15 cellular contexts compared by ENCODE assay signal in genomic region chr17:16417399-16417798, GRCh38. TPM values are rescaled to one million over a fixed set of nuclear protein-coding genes. Genes with fewer than 3 reads are reported as not detected.
DNase-seq lines count a peak whose midpoint lies in the region; ATAC-seq, FAIRE-seq and TF ChIP-seq lines count a peak whose summit lies in the region.
"Had no signal": no experiment of that assay in that cellular context is flagged by ENCODE, and none has a peak within 500 bp of the region (broad histone marks: within the 10 kb centered on the region; RNA-seq: fewer than 3 reads in every experiment).

No MANE protein-coding gene starts in this region.

- H3K9me3 ChIP-seq in astrocyte (ENCODE audit: insufficient read depth, low read depth, low read length) (no peaks in the 10 kb centered on the region), psoas muscle (no peaks in the 10 kb centered on the region)

- H3K36me3 Mint-ChIP-seq in CD14-positive monocyte (peaks cover 50 to 53% of the 10 kb centered on the region in 2 donors), astrocyte (ENCODE audit: low read depth, unreplicated experiment) (no peaks in the 10 kb centered on the region)

- no peak for FAIRE-seq in astrocyte (lab: Jason Lieb, UNC)
- FAIRE-seq: TTC549 had no signal

- H3K4me1 Mint-ChIP-seq in CD14-positive monocyte (peaks cover 44% of the 10 kb centered on the region), astrocyte (ENCODE audit: low read depth, unreplicated experiment) (peaks cover 31% of the 10 kb centered on the region)

- no peak for DNase-seq in CD14-positive monocyte (ENCODE audit: low spot score)
- no peak for DNase-seq in GM12865 (ENCODE audit: low read depth)
- DNase-seq in astrocyte (ENCODE audit: low read depth) = no peak
- DNase-seq in psoas muscle = peak in 1 of 2 donors; percentile 25
- DNase-seq in stimulated activated CD8-positive, alpha-beta memory T cell treated with anti-CD3 and anti-CD28 coated beads, Interleukin-4, amount 100 ng/mL, for 48 hours = no peak
- no peak for DNase-seq in stimulated activated CD4-positive, alpha-beta T cell treated with anti-CD3 and anti-CD28 coated beads, Interleukin-4, amount 100 ng/mL, for 1 hour
- DNase-seq: COR-L47; NCI-H1436 treated with DMSO at 0.1 percent for 48 hours; NCI-H524 treated with DMSO at 0.1 percent for 48 hours; stimulated activated CD4-positive, alpha-beta T cell treated with anti-CD3 and anti-CD28 coated beads, Interleukin-1b, Interleukin-23, amount 100 ng/mL, for 48 hours; stimulated activated naive CD4-positive, alpha-beta T cell had no signal

- H3K27ac ChIP-seq in astrocyte (ENCODE audit: low read depth, low read length) (peak overlapping the region; percentile 92), psoas muscle (peak overlapping the region; percentile 7)
- H3K27ac ChIP-seq: cardiac muscle cell had no signal

- H3K79me2 ChIP-seq in astrocyte (ENCODE audit: insufficient read depth, low read length) = peaks cover 19% of the 10 kb centered on the region

- peak overlapping the region; percentile 99 to 100 (median 99) for H3K27ac Mint-ChIP-seq in CD14-positive monocyte
- no peak overlapping the region for H3K27ac Mint-ChIP-seq in astrocyte (ENCODE audit: unreplicated experiment)
- H3K27ac Mint-ChIP-seq: progenitor cell of endocrine pancreas had no signal

- peak overlapping the region; percentile 88 for H3K4me2 ChIP-seq in astrocyte (ENCODE audit: low read length)

- intact Hi-C loops in CD14-positive monocyte (cut with micrococcal nuclease) (no loop called here), psoas muscle (cut with DNase I) (no loop called here)

- H3K27me3 Mint-ChIP-seq in CD14-positive monocyte (ENCODE audit: low read depth in 3 of 3) (no peaks in the 10 kb centered on the region), astrocyte (ENCODE audit: low read depth, unreplicated experiment) (no peaks in the 10 kb centered on the region)

- H3K27me3 ChIP-seq in astrocyte (ENCODE audit: insufficient read depth, low read length) (no peaks in the 10 kb centered on the region), psoas muscle (ENCODE audit: insufficient read depth in 3 of 3, low read length in 2 of 3) (no peaks in the 10 kb centered on the region)
- H3K27me3 ChIP-seq: cardiac muscle cell had no signal

- H3K36me3 ChIP-seq in astrocyte (ENCODE audit: insufficient read depth, low read length) = no peaks in the 10 kb centered on the region
- H3K36me3 ChIP-seq in psoas muscle (ENCODE audit: insufficient read depth in 1 of 2, low read depth in 1 of 2) = peaks cover 0 to 1% of the 10 kb centered on the region in 2 donors
- H3K36me3 ChIP-seq: cardiac muscle cell had no signal

- 48 to 65% (median 58%) methylated on average over 7 of the region's 7 CpGs for WGBS in psoas muscle, 3 donors

- TF ChIP-seq CTCF in CD14-positive monocyte (IDR thresholded peaks at IDR 0.05) (no peak), GM12865 (IDR thresholded peaks at IDR 0.05; ENCODE audit: insufficient read depth, low read depth, low read length, missing control alignments) (no peak), astrocyte (IDR thresholded peaks at IDR 0.05; ENCODE audit: insufficient read depth, low read depth, low read length) (no peak), psoas muscle (IDR thresholded peaks at IDR 0.05) (no peak)

- peaks cover 0 to 2% (median 0%) of the 10 kb centered on the region in 7 donors for H3K9me3 Mint-ChIP-seq in CD14-positive monocyte
- H3K9me3 Mint-ChIP-seq in astrocyte (ENCODE audit: unreplicated experiment) = no peaks in the 10 kb centered on the region

- H3K9ac ChIP-seq in astrocyte (ENCODE audit: low read length) = no peak overlapping the region

- H4K20me1 ChIP-seq in astrocyte (ENCODE audit: insufficient read depth, low read length) = peaks cover 4% of the 10 kb centered on the region

- H2AFZ ChIP-seq in astrocyte (ENCODE audit: low read depth, low read length) = no peak overlapping the region

- H3K4me1 ChIP-seq in astrocyte (ENCODE audit: insufficient read depth, low read length) (peaks cover 47% of the 10 kb centered on the region), psoas muscle (no peaks in the 10 kb centered on the region)

- H3K4me3 Mint-ChIP-seq in CD14-positive monocyte (no peak overlapping the region), astrocyte (ENCODE audit: unreplicated experiment) (no peak overlapping the region)

- H3K4me3 ChIP-seq in GM12865 (ENCODE audit: low read depth, low read length) (peak overlapping the region; percentile 92), astrocyte (ENCODE audit: insufficient read depth, low read depth, low read length) (no peak overlapping the region), psoas muscle (no peak overlapping the region)
- H3K4me3 ChIP-seq: cardiac muscle cell had no signal

- no peak for ATAC-seq in psoas muscle
- ATAC-seq in HG03342 (IDR thresholded peaks at IDR 0.05; ENCODE audit: unreplicated experiment) = no peak

RNA-seq across cellular contexts. Expression of gene TRPV2, which starts 2.0 kb away (rescaled TPM):
- polyA plus RNA-seq in CD14-positive monocyte (10 to 100 TPM; 58.2 to 66.3 TPM), psoas muscle (1 to 10 TPM; 1.6 to 3.8 (median 3.4) TPM)
- total RNA-seq in astrocyte (0.50 and 0.86 TPM in 2 replicates), psoas muscle (10 to 100 TPM in 1 of 4 donors, 1 to 10 TPM in 3; 3.9 to 10.3 (median 6.7) TPM)

RNA-seq across cellular contexts. Expression of gene UBB, which starts 36.5 kb away (rescaled TPM):
- polyA plus RNA-seq in CD14-positive monocyte = 1,000 to 10,000 TPM; 1,282 to 1,365 TPM
- 1,755 and 1,783 TPM in 2 replicates for total RNA-seq in astrocyte
- 1,000 to 10,000 TPM; 1,704 to 3,203 (median 2,212) TPM for total RNA-seq in psoas muscle
- 1,000 to 10,000 TPM in 2 of 3 donors, 100 to 1,000 TPM in 1; 700 to 1,893 (median 1,030) TPM for polyA plus RNA-seq in psoas muscle
